Comparison of ENCODE assay signal across 20 cellular contexts in genomic region chr14:67984274-67984673, GRCh38.
"Had no signal": no experiment of that assay in that cellular context is flagged by ENCODE, and none has a peak within 500 bp of the region (broad histone marks: within the 10 kb centered on the region; RNA-seq: fewer than 3 reads in every experiment).

No MANE protein-coding gene starts in this region.

- H3K36me3 Mint-ChIP-seq: activated CD4-positive, alpha-beta memory T cell treated with anti-CD3 and anti-CD28 coated beads for 36 hours; activated naive CD4-positive, alpha-beta T cell treated with anti-CD3 and anti-CD28 coated beads, Interleukin-2, amount 50 U/mL, for 24 hours; natural killer cell had no signal

- H3K27me3 Mint-ChIP-seq: activated CD4-positive, alpha-beta memory T cell treated with anti-CD3 and anti-CD28 coated beads for 36 hours; activated naive CD4-positive, alpha-beta T cell treated with anti-CD3 and anti-CD28 coated beads, Interleukin-2, amount 50 U/mL, for 24 hours; central memory CD8-positive, alpha-beta T cell had no signal

- ATAC-seq: gastrocnemius medialis, left colon, natural killer cell, right cardiac atrium had no signal

- H3K27ac Mint-ChIP-seq: activated CD4-positive, alpha-beta memory T cell treated with anti-CD3 and anti-CD28 coated beads for 36 hours; activated naive CD4-positive, alpha-beta T cell treated with anti-CD3 and anti-CD28 coated beads, Interleukin-2, amount 50 U/mL, for 24 hours; natural killer cell had no signal

- H3K4me3 Mint-ChIP-seq: activated CD4-positive, alpha-beta memory T cell treated with anti-CD3 and anti-CD28 coated beads for 36 hours; activated naive CD4-positive, alpha-beta T cell treated with anti-CD3 and anti-CD28 coated beads, Interleukin-2, amount 50 U/mL, for 24 hours; central memory CD8-positive, alpha-beta T cell; natural killer cell had no signal

- H3K4me3 ChIP-seq: gastrocnemius medialis, hepatocyte, suprapubic skin, tibial artery had no signal

- H3K9me3 Mint-ChIP-seq: activated CD4-positive, alpha-beta memory T cell treated with anti-CD3 and anti-CD28 coated beads for 36 hours; activated naive CD4-positive, alpha-beta T cell treated with anti-CD3 and anti-CD28 coated beads, Interleukin-2, amount 50 U/mL, for 24 hours; central memory CD8-positive, alpha-beta T cell; natural killer cell had no signal

- DNase-seq: activated CD4-positive, alpha-beta memory T cell treated with anti-CD3 and anti-CD28 coated beads for 36 hours; activated CD4-positive, alpha-beta T cell treated with anti-CD3 and anti-CD28 coated beads for 48 hours; activated CD8-positive, alpha-beta memory T cell treated with anti-CD3 and anti-CD28 coated beads, Interleukin-2, amount 50 U/mL, for 4 hours; activated T-cell treated with anti-CD3 and anti-CD28 coated beads, Interleukin-2, amount 50 U/mL, for 1 hour; effector memory CD4-positive, alpha-beta T cell; gastrocnemius medialis; kidney; left colon; mammary epithelial cell; natural killer cell; posterior cingulate gyrus; right cardiac atrium; stimulated activated CD4-positive, alpha-beta T cell treated with anti-CD3 and anti-CD28 coated beads, Interleukin-15, amount 100 ng/mL, for 24 hours; stimulated activated CD4-positive, alpha-beta T cell treated with anti-CD3 and anti-CD28 coated beads, Interleukin-2, amount 100 ng/mL, for 24 hours; stimulated activated naive CD4-positive, alpha-beta T cell; tibial artery had no signal

- H3K4me1 Mint-ChIP-seq: activated naive CD4-positive, alpha-beta T cell treated with anti-CD3 and anti-CD28 coated beads, Interleukin-2, amount 50 U/mL, for 24 hours; central memory CD8-positive, alpha-beta T cell; natural killer cell had no signal
